Comparison of ENCODE assay signal across 1 cellular context in genomic region chr9:71783120-71783523, GRCh38.
TF ChIP-seq lines count a peak whose summit lies in the region.

No MANE protein-coding gene starts in this region.

TF ChIP-seq in HepG2, 621 proteins besides CTCF, POLR2A, EP300 and RAD21 (continued from another document and continues in another):
- TF ChIP-seq, protein P1, sequence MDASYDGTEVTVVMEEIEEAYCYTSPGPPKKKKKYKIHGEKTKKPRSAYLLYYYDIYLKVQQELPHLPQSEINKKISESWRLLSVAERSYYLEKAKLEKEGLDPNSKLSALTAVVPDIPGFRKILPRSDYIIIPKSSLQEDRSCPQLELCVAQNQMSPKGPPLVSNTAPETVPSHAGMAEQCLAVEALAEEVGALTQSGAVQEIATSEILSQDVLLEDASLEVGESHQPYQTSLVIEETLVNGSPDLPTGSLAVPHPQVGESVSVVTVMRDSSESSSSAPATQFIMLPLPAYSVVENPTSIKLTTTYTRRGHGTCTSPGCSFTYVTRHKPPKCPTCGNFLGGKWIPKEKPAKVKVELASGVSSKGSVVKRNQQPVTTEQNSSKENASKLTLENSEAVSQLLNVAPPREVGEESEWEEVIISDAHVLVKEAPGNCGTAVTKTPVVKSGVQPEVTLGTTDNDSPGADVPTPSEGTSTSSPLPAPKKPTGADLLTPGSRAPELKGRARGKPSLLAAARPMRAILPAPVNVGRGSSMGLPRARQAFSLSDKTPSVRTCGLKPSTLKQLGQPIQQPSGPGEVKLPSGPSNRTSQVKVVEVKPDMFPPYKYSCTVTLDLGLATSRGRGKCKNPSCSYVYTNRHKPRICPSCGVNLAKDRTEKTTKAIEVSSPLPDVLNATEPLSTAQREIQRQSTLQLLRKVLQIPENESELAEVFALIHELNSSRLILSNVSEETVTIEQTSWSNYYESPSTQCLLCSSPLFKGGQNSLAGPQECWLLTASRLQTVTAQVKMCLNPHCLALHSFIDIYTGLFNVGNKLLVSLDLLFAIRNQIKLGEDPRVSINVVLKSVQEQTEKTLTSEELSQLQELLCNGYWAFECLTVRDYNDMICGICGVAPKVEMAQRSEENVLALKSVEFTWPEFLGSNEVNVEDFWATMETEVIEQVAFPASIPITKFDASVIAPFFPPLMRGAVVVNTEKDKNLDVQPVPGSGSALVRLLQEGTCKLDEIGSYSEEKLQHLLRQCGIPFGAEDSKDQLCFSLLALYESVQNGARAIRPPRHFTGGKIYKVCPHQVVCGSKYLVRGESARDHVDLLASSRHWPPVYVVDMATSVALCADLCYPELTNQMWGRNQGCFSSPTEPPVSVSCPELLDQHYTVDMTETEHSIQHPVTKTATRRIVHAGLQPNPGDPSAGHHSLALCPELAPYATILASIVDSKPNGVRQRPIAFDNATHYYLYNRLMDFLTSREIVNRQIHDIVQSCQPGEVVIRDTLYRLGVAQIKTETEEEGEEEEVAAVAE (CRISPR knock-in tag; IDR thresholded peaks at IDR 0.05; ENCODE audit: borderline replicate concordance) = no peak
- TF ChIP-seq NFRKB (IDR thresholded peaks at IDR 0.05) (no peak), TBP (CRISPR knock-in tag; IDR thresholded peaks at IDR 0.05) (no peak), RORA (CRISPR knock-in tag; IDR thresholded peaks at IDR 0.05) (no peak), ZUFSP (CRISPR knock-in tag; IDR thresholded peaks at IDR 0.05; ENCODE audit: borderline replicate concordance) (no peak), NCOA5 (CRISPR knock-in tag; IDR thresholded peaks at IDR 0.05) (no peak), ZNF724P (CRISPR knock-in tag; IDR thresholded peaks at IDR 0.05; ENCODE audit: borderline replicate concordance) (no peak), MTF2 (CRISPR knock-in tag; IDR thresholded peaks at IDR 0.05; ENCODE audit: borderline replicate concordance) (no peak), ETV6 (CRISPR knock-in tag; conservative IDR thresholded peaks at IDR 0.05) (no peak), ZNF841 (CRISPR knock-in tag; IDR thresholded peaks at IDR 0.05; ENCODE audit: borderline replicate concordance) (no peak), ZNF335 (CRISPR knock-in tag; IDR thresholded peaks at IDR 0.05) (no peak), ZNF281 (CRISPR knock-in tag; IDR thresholded peaks at IDR 0.05; ENCODE audit: borderline replicate concordance) (peak; percentile 67), ZNF446 (CRISPR knock-in tag; IDR thresholded peaks at IDR 0.05) (no peak), ZNF562 (CRISPR knock-in tag; IDR thresholded peaks at IDR 0.05; ENCODE audit: borderline replicate concordance) (no peak), CBX5 (CRISPR knock-in tag; IDR thresholded peaks at IDR 0.05; ENCODE audit: borderline replicate concordance) (peak; percentile 47; the same call in 1 of the 2 replicates), SUZ12 (IDR thresholded peaks at IDR 0.05; ENCODE audit: low read depth, low read length) (no peak), STAT5B (CRISPR knock-in tag; IDR thresholded peaks at IDR 0.05) (no peak), ZNF282 (IDR thresholded peaks at IDR 0.05; ENCODE audit: partially characterized antibody) (no peak), ARID5B (CRISPR knock-in tag; IDR thresholded peaks at IDR 0.05) (peak; percentile 29; the same call in 1 of the 2 replicates), ZNF468 (CRISPR knock-in tag; IDR thresholded peaks at IDR 0.05) (no peak), ZBTB20 (CRISPR knock-in tag; IDR thresholded peaks at IDR 0.05; ENCODE audit: borderline replicate concordance, low read depth) (peak; percentile 33; the same call in 1 of the 2 replicates), ERF (CRISPR knock-in tag; IDR thresholded peaks at IDR 0.05) (0 out of 2 replicates have a peak, but pooled peaks have one; percentile 37), KMT2B (CRISPR knock-in tag; IDR thresholded peaks at IDR 0.05) (0 out of 2 replicates have a peak, but pooled peaks have one; percentile 30)
- TF ChIP-seq, protein P2, sequence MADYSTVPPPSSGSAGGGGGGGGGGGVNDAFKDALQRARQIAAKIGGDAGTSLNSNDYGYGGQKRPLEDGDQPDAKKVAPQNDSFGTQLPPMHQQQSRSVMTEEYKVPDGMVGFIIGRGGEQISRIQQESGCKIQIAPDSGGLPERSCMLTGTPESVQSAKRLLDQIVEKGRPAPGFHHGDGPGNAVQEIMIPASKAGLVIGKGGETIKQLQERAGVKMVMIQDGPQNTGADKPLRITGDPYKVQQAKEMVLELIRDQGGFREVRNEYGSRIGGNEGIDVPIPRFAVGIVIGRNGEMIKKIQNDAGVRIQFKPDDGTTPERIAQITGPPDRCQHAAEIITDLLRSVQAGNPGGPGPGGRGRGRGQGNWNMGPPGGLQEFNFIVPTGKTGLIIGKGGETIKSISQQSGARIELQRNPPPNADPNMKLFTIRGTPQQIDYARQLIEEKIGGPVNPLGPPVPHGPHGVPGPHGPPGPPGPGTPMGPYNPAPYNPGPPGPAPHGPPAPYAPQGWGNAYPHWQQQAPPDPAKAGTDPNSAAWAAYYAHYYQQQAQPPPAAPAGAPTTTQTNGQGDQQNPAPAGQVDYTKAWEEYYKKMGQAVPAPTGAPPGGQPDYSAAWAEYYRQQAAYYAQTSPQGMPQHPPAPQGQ (CRISPR knock-in tag; IDR thresholded peaks at IDR 0.05; ENCODE audit: borderline replicate concordance) = no peak
- TF ChIP-seq, protein P3, sequence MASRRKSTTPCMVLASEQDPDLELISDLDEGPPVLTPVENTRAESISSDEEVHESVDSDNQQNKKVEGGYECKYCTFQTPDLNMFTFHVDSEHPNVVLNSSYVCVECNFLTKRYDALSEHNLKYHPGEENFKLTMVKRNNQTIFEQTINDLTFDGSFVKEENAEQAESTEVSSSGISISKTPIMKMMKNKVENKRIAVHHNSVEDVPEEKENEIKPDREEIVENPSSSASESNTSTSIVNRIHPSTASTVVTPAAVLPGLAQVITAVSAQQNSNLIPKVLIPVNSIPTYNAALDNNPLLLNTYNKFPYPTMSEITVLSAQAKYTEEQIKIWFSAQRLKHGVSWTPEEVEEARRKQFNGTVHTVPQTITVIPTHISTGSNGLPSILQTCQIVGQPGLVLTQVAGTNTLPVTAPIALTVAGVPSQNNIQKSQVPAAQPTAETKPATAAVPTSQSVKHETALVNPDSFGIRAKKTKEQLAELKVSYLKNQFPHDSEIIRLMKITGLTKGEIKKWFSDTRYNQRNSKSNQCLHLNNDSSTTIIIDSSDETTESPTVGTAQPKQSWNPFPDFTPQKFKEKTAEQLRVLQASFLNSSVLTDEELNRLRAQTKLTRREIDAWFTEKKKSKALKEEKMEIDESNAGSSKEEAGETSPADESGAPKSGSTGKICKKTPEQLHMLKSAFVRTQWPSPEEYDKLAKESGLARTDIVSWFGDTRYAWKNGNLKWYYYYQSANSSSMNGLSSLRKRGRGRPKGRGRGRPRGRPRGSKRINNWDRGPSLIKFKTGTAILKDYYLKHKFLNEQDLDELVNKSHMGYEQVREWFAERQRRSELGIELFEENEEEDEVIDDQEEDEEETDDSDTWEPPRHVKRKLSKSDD (CRISPR knock-in tag; IDR thresholded peaks at IDR 0.05; ENCODE audit: low read depth) = no peak
- TF ChIP-seq, protein P4, sequence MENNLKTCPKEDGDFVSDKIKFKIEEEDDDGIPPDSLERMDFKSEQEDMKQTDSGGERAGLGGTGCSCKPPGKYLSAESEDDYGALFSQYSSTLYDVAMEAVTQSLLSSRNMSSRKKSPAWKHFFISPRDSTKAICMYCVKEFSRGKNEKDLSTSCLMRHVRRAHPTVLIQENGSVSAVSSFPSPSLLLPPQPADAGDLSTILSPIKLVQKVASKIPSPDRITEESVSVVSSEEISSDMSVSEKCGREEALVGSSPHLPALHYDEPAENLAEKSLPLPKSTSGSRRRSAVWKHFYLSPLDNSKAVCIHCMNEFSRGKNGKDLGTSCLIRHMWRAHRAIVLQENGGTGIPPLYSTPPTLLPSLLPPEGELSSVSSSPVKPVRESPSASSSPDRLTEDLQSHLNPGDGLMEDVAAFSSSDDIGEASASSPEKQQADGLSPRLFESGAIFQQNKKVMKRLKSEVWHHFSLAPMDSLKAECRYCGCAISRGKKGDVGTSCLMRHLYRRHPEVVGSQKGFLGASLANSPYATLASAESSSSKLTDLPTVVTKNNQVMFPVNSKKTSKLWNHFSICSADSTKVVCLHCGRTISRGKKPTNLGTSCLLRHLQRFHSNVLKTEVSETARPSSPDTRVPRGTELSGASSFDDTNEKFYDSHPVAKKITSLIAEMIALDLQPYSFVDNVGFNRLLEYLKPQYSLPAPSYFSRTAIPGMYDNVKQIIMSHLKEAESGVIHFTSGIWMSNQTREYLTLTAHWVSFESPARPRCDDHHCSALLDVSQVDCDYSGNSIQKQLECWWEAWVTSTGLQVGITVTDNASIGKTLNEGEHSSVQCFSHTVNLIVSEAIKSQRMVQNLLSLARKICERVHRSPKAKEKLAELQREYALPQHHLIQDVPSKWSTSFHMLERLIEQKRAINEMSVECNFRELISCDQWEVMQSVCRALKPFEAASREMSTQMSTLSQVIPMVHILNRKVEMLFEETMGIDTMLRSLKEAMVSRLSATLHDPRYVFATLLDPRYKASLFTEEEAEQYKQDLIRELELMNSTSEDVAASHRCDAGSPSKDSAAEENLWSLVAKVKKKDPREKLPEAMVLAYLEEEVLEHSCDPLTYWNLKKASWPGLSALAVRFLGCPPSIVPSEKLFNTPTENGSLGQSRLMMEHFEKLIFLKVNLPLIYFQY (CRISPR knock-in tag; IDR thresholded peaks at IDR 0.05; ENCODE audit: borderline replicate concordance) = no peak
- TF ChIP-seq, protein P5, sequence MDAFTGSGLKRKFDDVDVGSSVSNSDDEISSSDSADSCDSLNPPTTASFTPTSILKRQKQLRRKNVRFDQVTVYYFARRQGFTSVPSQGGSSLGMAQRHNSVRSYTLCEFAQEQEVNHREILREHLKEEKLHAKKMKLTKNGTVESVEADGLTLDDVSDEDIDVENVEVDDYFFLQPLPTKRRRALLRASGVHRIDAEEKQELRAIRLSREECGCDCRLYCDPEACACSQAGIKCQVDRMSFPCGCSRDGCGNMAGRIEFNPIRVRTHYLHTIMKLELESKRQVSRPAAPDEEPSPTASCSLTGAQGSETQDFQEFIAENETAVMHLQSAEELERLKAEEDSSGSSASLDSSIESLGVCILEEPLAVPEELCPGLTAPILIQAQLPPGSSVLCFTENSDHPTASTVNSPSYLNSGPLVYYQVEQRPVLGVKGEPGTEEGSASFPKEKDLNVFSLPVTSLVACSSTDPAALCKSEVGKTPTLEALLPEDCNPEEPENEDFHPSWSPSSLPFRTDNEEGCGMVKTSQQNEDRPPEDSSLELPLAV (CRISPR knock-in tag; conservative IDR thresholded peaks at IDR 0.05; ENCODE audit: low read depth) = no peak
- TF ChIP-seq, protein P6, sequence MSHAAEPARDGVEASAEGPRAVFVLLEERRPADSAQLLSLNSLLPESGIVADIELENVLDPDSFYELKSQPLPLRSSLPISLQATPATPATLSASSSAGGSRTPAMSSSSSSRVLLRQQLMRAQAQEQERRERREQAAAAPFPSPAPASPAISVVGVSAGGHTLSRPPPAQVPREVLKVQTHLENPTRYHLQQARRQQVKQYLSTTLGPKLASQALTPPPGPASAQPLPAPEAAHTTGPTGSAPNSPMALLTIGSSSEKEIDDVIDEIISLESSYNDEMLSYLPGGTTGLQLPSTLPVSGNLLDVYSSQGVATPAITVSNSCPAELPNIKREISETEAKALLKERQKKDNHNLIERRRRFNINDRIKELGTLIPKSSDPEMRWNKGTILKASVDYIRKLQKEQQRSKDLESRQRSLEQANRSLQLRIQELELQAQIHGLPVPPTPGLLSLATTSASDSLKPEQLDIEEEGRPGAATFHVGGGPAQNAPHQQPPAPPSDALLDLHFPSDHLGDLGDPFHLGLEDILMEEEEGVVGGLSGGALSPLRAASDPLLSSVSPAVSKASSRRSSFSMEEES (CRISPR knock-in tag; IDR thresholded peaks at IDR 0.05) = no peak
